In genomic region chr10:13686331-13686752, GRCh38 we compare ENCODE assay signal across 13 cellular contexts.
A peak's percentile ranks its signal among the peaks of the same experiment; 100 is the strongest.
DNase-seq lines count a peak whose midpoint lies in the region; ATAC-seq, FAIRE-seq and TF ChIP-seq lines count a peak whose summit lies in the region.
"Had no signal": no experiment of that assay in that cellular context is flagged by ENCODE, and none has a peak within 500 bp of the region (broad histone marks: within the 10 kb centered on the region; RNA-seq: fewer than 3 reads in every experiment).

No MANE protein-coding gene starts in this region.

- no peaks in the 10 kb centered on the region for H3K9me3 ChIP-seq in thoracic aorta
- H3K9me3 ChIP-seq: mucosa of descending colon had no signal

- TF ChIP-seq CTCF in dorsolateral prefrontal cortex (IDR thresholded peaks at IDR 0.05 in 54 of 56, conservative IDR thresholded peaks at IDR 0.05 in 2 of 56; ENCODE audit: low read depth in 1 of 56, partially characterized antibody in 56 of 56) (no peak), thoracic aorta (IDR thresholded peaks at IDR 0.05) (no peak)

- peaks cover 30 to 42% of the 10 kb centered on the region in 2 donors for H3K4me1 ChIP-seq in thoracic aorta (ENCODE audit: control insufficient read depth in 1 of 2, low read depth in 2 of 2)

- TF ChIP-seq POLR2A in GM12892 (IDR thresholded peaks at IDR 0.05; ENCODE audit: low read depth, low read length) = no peak

- H3K27ac ChIP-seq in dorsolateral prefrontal cortex (peak overlapping the region in 56 of 59 donors; percentile 10 to 91 (median 76)), thoracic aorta (peak overlapping the region; percentile 64 to 71)

- intact Hi-C loops in dorsolateral prefrontal cortex (cut with DNase I) = no loop called here

- H3K4me3 ChIP-seq in dorsolateral prefrontal cortex = no peak overlapping the region
- no peak overlapping the region for H3K4me3 ChIP-seq in thoracic aorta
- H3K4me3 ChIP-seq: mucosa of descending colon had no signal

- H3K27me3 ChIP-seq in dorsolateral prefrontal cortex = no peaks in the 10 kb centered on the region
- no peaks in the 10 kb centered on the region for H3K27me3 ChIP-seq in thoracic aorta (replicated peaks; ENCODE audit: insufficient read depth)

- ATAC-seq in thoracic aorta (ENCODE audit: insufficient number of reproducible peaks, low FRiP score, low read depth) = peak; percentile 8
- no peak for ATAC-seq in activated CD4-positive, CD25-positive, alpha-beta regulatory T cell treated with anti-CD3 and anti-CD28 coated beads, Interleukin-2, amount 50 U/mL, for 24 hours
- ATAC-seq: activated naive CD4-positive, alpha-beta T cell treated with anti-CD3 and anti-CD28 coated beads, Interleukin-2, amount 50 U/mL, for 72 hours; mucosa of descending colon had no signal

- no peak for FAIRE-seq in GM12892 (lab: Jason Lieb, UNC)

- peak; percentile 25 for DNase-seq in NCI-H146 (lab: John Stamatoyannopoulos, UW)
- peak in 1 of 10 donors; percentile 42 for DNase-seq in dorsolateral prefrontal cortex
- peak; percentile 53 for DNase-seq in medulla oblongata (ENCODE audit: extremely low spot score)
- DNase-seq in thoracic aorta (ENCODE audit: low spot score) = no peak
- DNase-seq in central memory CD4-positive, alpha-beta T cell = no peak
- DNase-seq in GM12892 (ENCODE audit: insufficient read length) = no peak
- no peak for DNase-seq in ureter (ENCODE audit: low spot score)
- DNase-seq: activated CD4-positive, alpha-beta T cell treated with anti-CD3 and anti-CD28 coated beads for 4 hours; DMS79 treated with DMSO at 0.1 percent for 48 hours; mucosa of descending colon; stimulated activated CD4-positive, alpha-beta T cell treated with anti-CD3 and anti-CD28 coated beads, Interleukin-4, amount 100 ng/mL, for 4 hours had no signal

- no peaks in the 10 kb centered on the region for H3K36me3 ChIP-seq in thoracic aorta

Comparison
In these comparisons a context has a peak if more than half of its experiments do, and no peak if none do; other contexts are left out.
1. DNase-seq: peak in NCI-H146 (single experiment) and medulla oblongata (single experiment); none in thoracic aorta (single experiment), central memory CD4-positive, alpha-beta T cell (single experiment), GM12892 (single experiment) and ureter (single experiment).